ENCODE assay signal across 13 cellular contexts in the genomic region with DNA sequence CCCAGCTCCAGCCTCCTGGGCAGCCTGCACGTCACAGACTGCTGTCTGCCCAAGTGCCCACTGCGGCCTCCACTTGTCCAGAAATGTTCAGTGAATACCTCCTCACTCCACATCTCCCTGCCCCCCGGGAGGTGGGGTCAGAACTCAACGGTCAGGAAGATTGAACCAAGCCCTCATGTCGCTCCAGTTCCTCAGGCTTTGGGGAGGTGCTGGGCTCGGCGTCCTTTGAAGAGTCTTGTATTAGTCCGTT.
"Had no signal": no experiment of that assay in that cellular context is flagged by ENCODE, and none has a peak within 500 bp of the region (broad histone marks: within the 10 kb centered on the region; RNA-seq: fewer than 3 reads in every experiment).

No MANE protein-coding gene starts in this region.

- H3K4me3 ChIP-seq: coronary artery, heart right ventricle, mucosa of descending colon, stomach, thoracic aorta, transverse colon had no signal

- H3K27ac ChIP-seq: coronary artery, heart right ventricle, stomach, thoracic aorta, transverse colon had no signal

- ATAC-seq: naive thymus-derived CD8-positive, alpha-beta T cell had no signal

- DNase-seq: effector CD8-positive, alpha-beta T cell; foreskin melanocyte; hypothalamus; naive thymus-derived CD8-positive, alpha-beta T cell; small intestine; stimulated activated CD4-positive, alpha-beta T cell treated with anti-CD3 and anti-CD28 coated beads, Interleukin-12 subunit alpha, Interleukin-12 subunit beta, amount 100 ng/mL, for 4 hours; stimulated activated naive CD4-positive, alpha-beta T cell; stomach; transverse colon had no signal

- H3K36me3 ChIP-seq: heart right ventricle, stomach, thoracic aorta, transverse colon had no signal

- H3K27me3 ChIP-seq: transverse colon had no signal

- H3K9me3 ChIP-seq: mucosa of descending colon, stomach, thoracic aorta, transverse colon had no signal
